ENCODE assay signal across 8 cellular contexts in genomic region chr16:56729736-56730662, GRCh38. TPM values are rescaled to one million over a fixed set of nuclear protein-coding genes. Genes with fewer than 3 reads are reported as not detected.
DNase-seq lines count a peak whose midpoint lies in the region; ATAC-seq and TF ChIP-seq lines count a peak whose summit lies in the region.

Gene NUP93 (plus strand): TSS chr16:56730129. CDS start chr16:56748248, 18,119 bp downstream.

- DNase-seq in NCI-H2227 (lab: John Stamatoyannopoulos, UW; ENCODE audit: unreplicated experiment) (peak; percentile 93), WERI-Rb-1 (peak; percentile 92), mammary epithelial cell (peak; percentile 90), iPS-NIHi7 (ENCODE audit: extremely low spot score) (peak; percentile 98), smooth muscle cell (lab: John Stamatoyannopoulos, UW; ENCODE audit: unreplicated experiment) (peak; percentile 75)

- CTCF ChIA-PET in mammary epithelial cell (lab: Charles Lee; ENCODE audit: low non-redundant PET), result no interaction called here

- H3K9ac ChIP-seq in mammary epithelial cell (ENCODE audit: insufficient read depth, low read length) (peak within 1 kb of the TSS; percentile 89), smooth muscle cell (ENCODE audit: low read depth) (peak within 1 kb of the TSS; percentile 83)

- dilution Hi-C loops in mammary epithelial cell (cut with HindIII; ENCODE audit: low sequenced_read_pairs), result loop anchor here (5.0 kb wide), 1 partner anchor 68 kb away; no protein-coding TSS in a partner anchor

- H4K20me1 ChIP-seq in mammary epithelial cell (ENCODE audit: insufficient read depth, low read length) (no peaks in the 10 kb centered on the region), smooth muscle cell (ENCODE audit: low read depth) (peaks cover 5% of the 10 kb centered on the region)

- no peaks in the 10 kb centered on the region for H3F3A ChIP-seq in smooth muscle cell (ENCODE audit: low read depth)

- intact Hi-C loops in mammary epithelial cell (cut with micrococcal nuclease), result loop anchor here (2.0 kb wide), 1 partner anchor 59 kb away; no protein-coding TSS in a partner anchor

- peaks cover 60% of the 10 kb centered on the region for H3K79me2 ChIP-seq in ACC112 (ENCODE audit: control insufficient read depth, insufficient read depth, low read length, unreplicated experiment)
- peaks cover 54% of the 10 kb centered on the region for H3K79me2 ChIP-seq in mammary epithelial cell (ENCODE audit: insufficient read depth, low read length)
- H3K79me2 ChIP-seq in smooth muscle cell (ENCODE audit: low read depth), result peaks cover 43% of the 10 kb centered on the region

- H3K4me2 ChIP-seq in mammary epithelial cell (ENCODE audit: insufficient read depth, low read depth, low read length) (peak within 1 kb of the TSS; percentile 98), smooth muscle cell (peak within 1 kb of the TSS; percentile 93)

- H3K4me3 ChIP-seq in ACC112 (ENCODE audit: low read depth, low read length), result peak within 1 kb of the TSS; percentile 96
- peak within 1 kb of the TSS; percentile 84 for H3K4me3 ChIP-seq in WERI-Rb-1 (ENCODE audit: low read depth, low read length)
- H3K4me3 ChIP-seq in mammary epithelial cell (replicated peaks in 1 of 3; ENCODE audit: insufficient read depth in 1 of 3, low read depth in 2 of 3, low read length in 3 of 3), result peak within 1 kb of the TSS; percentile 67 to 88 (median 86)
- peak within 1 kb of the TSS; percentile 76 for H3K4me3 ChIP-seq in smooth muscle cell

- H3K9me3 ChIP-seq in WERI-Rb-1 (ENCODE audit: severe bottlenecking), result no peaks in the 10 kb centered on the region
- H3K9me3 ChIP-seq in mammary epithelial cell (replicated peaks; ENCODE audit: insufficient read depth, low read length), result no peaks in the 10 kb centered on the region
- H3K9me3 ChIP-seq in smooth muscle cell (replicated peaks; ENCODE audit: low read depth), result no peaks in the 10 kb centered on the region

- H3K36me3 ChIP-seq in ACC112 (ENCODE audit: insufficient read depth, low read length) (no peaks in the 10 kb centered on the region), WERI-Rb-1 (peaks cover 6% of the 10 kb centered on the region), mammary epithelial cell (ENCODE audit: insufficient read depth, low read length) (no peaks in the 10 kb centered on the region), smooth muscle cell (ENCODE audit: low read depth) (no peaks in the 10 kb centered on the region)

- BruUV-seq in mammary epithelial cell (replicated peaks; lab: Mats Ljungman, UMichigan), result no TSS peak

- H2AFZ ChIP-seq in ACC112 (ENCODE audit: low read length, unreplicated experiment) (peak within 1 kb of the TSS; percentile 95), mammary epithelial cell (ENCODE audit: low read depth, low read length) (peak within 1 kb of the TSS; percentile 98), smooth muscle cell (ENCODE audit: low read depth) (peak within 1 kb of the TSS; percentile 92)

- H3K4me1 ChIP-seq in ACC112 (ENCODE audit: control insufficient read depth, insufficient read depth, low read length, unreplicated experiment) (peaks cover 24% of the 10 kb centered on the region), mammary epithelial cell (ENCODE audit: insufficient read depth, low read length) (peaks cover 33% of the 10 kb centered on the region), smooth muscle cell (ENCODE audit: low read depth) (peaks cover 4% of the 10 kb centered on the region)

- H3K27ac ChIP-seq in ACC112 (ENCODE audit: low read depth, low read length), result peak within 1 kb of the TSS; percentile 78
- peak within 1 kb of the TSS; percentile 87 for H3K27ac ChIP-seq in WERI-Rb-1
- H3K27ac ChIP-seq in mammary epithelial cell (ENCODE audit: insufficient read depth, low read depth, low read length), result peak within 1 kb of the TSS; percentile 73
- peak within 1 kb of the TSS; percentile 67 for H3K27ac ChIP-seq in smooth muscle cell (ENCODE audit: low read depth)

- in situ Hi-C loops in mammary epithelial cell (cut with MboI; ENCODE audit: low sequenced_read_pairs in 2 of 2), result no loop called here

- H3K27me3 ChIP-seq in ACC112 (ENCODE audit: insufficient read depth, low read length), result no peaks in the 10 kb centered on the region
- H3K27me3 ChIP-seq in WERI-Rb-1 (ENCODE audit: insufficient read depth, low read depth, severe bottlenecking), result no peaks in the 10 kb centered on the region
- no peaks in the 10 kb centered on the region for H3K27me3 ChIP-seq in mammary epithelial cell (ENCODE audit: insufficient read depth, low read length)
- H3K27me3 ChIP-seq in smooth muscle cell (ENCODE audit: low read depth), result no peaks in the 10 kb centered on the region

- ATAC-seq in GM18873 (IDR thresholded peaks at IDR 0.05; ENCODE audit: low FRiP score, unreplicated experiment), result peak; percentile 68
- peak; percentile 76 for ATAC-seq in HG03139 (IDR thresholded peaks at IDR 0.05; ENCODE audit: unreplicated experiment)

- TF ChIP-seq CTCF in WERI-Rb-1 (IDR thresholded peaks at IDR 0.05; ENCODE audit: low read depth, low read length), result no peak
- no peak for TF ChIP-seq CTCF in mammary epithelial cell (conservative IDR thresholded peaks at IDR 0.05 in 1 of 2, IDR thresholded peaks at IDR 0.05 in 1 of 2; ENCODE audit: extremely low read depth in 1 of 2, insufficient read depth in 1 of 2, low read depth in 1 of 2, low read length in 2 of 2)
- no peak for TF ChIP-seq CTCF in smooth muscle cell (IDR thresholded peaks at IDR 0.05; ENCODE audit: borderline replicate concordance, insufficient read depth, poor library complexity, severe bottlenecking)

- WGBS in mammary epithelial cell (ENCODE audit: low coverage, missing lambda C conversion rate), result 3% methylated on average over 23 of the region's 70 CpGs
- WGBS in smooth muscle cell (ENCODE audit: low lambda C conversion rate), result under 1% methylated on average over 66 of the region's 70 CpGs

RNA-seq across cellular contexts. Expression of gene NUP93, which starts in this region (rescaled TPM):
- total RNA-seq in mammary epithelial cell (100 to 1,000 TPM in 1 of 2 donors, 10 to 100 TPM in 1; 49.3 to 100 TPM), smooth muscle cell (40.7 and 45.6 TPM in 2 replicates)
- polyA plus RNA-seq in mammary epithelial cell (87.8 TPM), smooth muscle cell (55.8 and 60.9 TPM in 2 replicates)
- 178 TPM for polyA minus RNA-seq in mammary epithelial cell

Comparison
In these comparisons a context has a peak if more than half of its experiments do, and no peak if none do; other contexts are left out.
1. Peak in every context shown above with its lines: DNase-seq, ATAC-seq, H3K4me3 ChIP-seq and H3K27ac ChIP-seq.